Comparison of ENCODE assay signal across 13 cellular contexts in genomic region chr1:240991230-240991629, GRCh38.
DNase-seq lines count a peak whose midpoint lies in the region; ATAC-seq and TF ChIP-seq lines count a peak whose summit lies in the region.
"Had no signal": no experiment of that assay in that cellular context is flagged by ENCODE, and none has a peak within 500 bp of the region (broad histone marks: within the 10 kb centered on the region; RNA-seq: fewer than 3 reads in every experiment).

No MANE protein-coding gene starts in this region.

- H3K27me3 Mint-ChIP-seq in GM23338 (ENCODE audit: insufficient read depth, low read depth, poor library complexity) (no peaks in the 10 kb centered on the region), WTC11 (ENCODE audit: low read depth) (no peaks in the 10 kb centered on the region)

- H3K27me3 ChIP-seq in GM23338 (ENCODE audit: insufficient read depth): no peaks in the 10 kb centered on the region
- H3K27me3 ChIP-seq: BLaER1 had no signal

- H3K36me3 Mint-ChIP-seq in GM23338 (ENCODE audit: low read depth) (no peaks in the 10 kb centered on the region), WTC11 (no peaks in the 10 kb centered on the region)

- CTCF ChIA-PET in WTC11 (lab: Charles Lee): interaction anchor here (0.7 to 1.7 kb wide), 5 partner anchors 10 to 105 kb away, joined by 3 to 8 read pairs (median 4); no protein-coding TSS in a partner anchor

- no peaks in the 10 kb centered on the region for H4K20me1 ChIP-seq in GM23338 (replicated peaks; ENCODE audit: insufficient read depth)
- H4K20me1 ChIP-seq: BLaER1 had no signal

- no peaks in the 10 kb centered on the region for H3K79me2 ChIP-seq in GM23338 (replicated peaks; ENCODE audit: insufficient read depth)

- peak overlapping the region; percentile 8; the same call in 1 of the 2 replicates for H3K27ac Mint-ChIP-seq in GM23338
- H3K27ac Mint-ChIP-seq in WTC11: peak overlapping the region; percentile 28

- H3K27ac ChIP-seq in GM23338 (ENCODE audit: low read depth) (peak overlapping the region; percentile 16; the same call in 1 of the 2 replicates), substantia nigra (ENCODE audit: low read depth, low read length, poor library complexity, severe bottlenecking) (no peak overlapping the region)
- H3K27ac ChIP-seq: BLaER1 had no signal

- H2AFZ ChIP-seq in GM23338: 0 out of 2 replicates have a peak overlapping the region, but pooled peaks have one; percentile 2

- H3K4me2 ChIP-seq in GM23338: no peak overlapping the region
- H3K4me2 ChIP-seq: BLaER1 had no signal

- peak; percentile 52 to 62 for TF ChIP-seq CTCF in GM23338 (conservative IDR thresholded peaks at IDR 0.05; ENCODE audit: low read depth in 2 of 2)
- no peak for TF ChIP-seq CTCF in WTC11 (IDR thresholded peaks at IDR 0.05)

- H3K4me3 Mint-ChIP-seq in GM23338: no peak overlapping the region
- H3K4me3 Mint-ChIP-seq in WTC11: no peak overlapping the region

- H3F3A ChIP-seq in GM23338 (replicated peaks; ENCODE audit: low read depth): no peaks in the 10 kb centered on the region

- H3K4me1 ChIP-seq in GM23338 (ENCODE audit: insufficient read depth): peaks cover 7% of the 10 kb centered on the region; the same call in 1 of the 2 replicates

- H3K36me3 ChIP-seq in GM23338 (ENCODE audit: insufficient read depth): no peaks in the 10 kb centered on the region
- H3K36me3 ChIP-seq: BLaER1 had no signal

- POLR2A ChIA-PET in WTC11 (lab: Charles Lee): no interaction called here

- H3K4me1 Mint-ChIP-seq in GM23338: peaks cover 10% of the 10 kb centered on the region; the same call in 2 of the 3 replicates
- peaks cover 18% of the 10 kb centered on the region for H3K4me1 Mint-ChIP-seq in WTC11

- no peak overlapping the region for H3K4me3 ChIP-seq in GM23338
- H3K4me3 ChIP-seq: BLaER1 had no signal

- H3K9me2 ChIP-seq in GM23338 (ENCODE audit: insufficient read depth): no peaks in the 10 kb centered on the region

- DNase-seq in GM23338 (ENCODE audit: low spot score) (peak; percentile 59), WTC11 (ENCODE audit: low spot score) (no peak), inferior parietal cortex (ENCODE audit: extremely low spot score) (peak; percentile 38), putamen (ENCODE audit: low spot score) (peak; percentile 26), substantia nigra (lab: John Stamatoyannopoulos, UW) (no peak)
- DNase-seq in activated CD4-positive, alpha-beta T cell treated with anti-CD3 and anti-CD28 coated beads for 48 hours: no peak
- no peak for DNase-seq in NK-92 treated with Interleukin-12 subunit alpha and Interleukin-12 subunit beta, amount 100 ng/mL, for 24 hours (lab: John Stamatoyannopoulos, UW)
- DNase-seq: 8988T, AML-193, DMS53, GF-D8, IMR-90 had no signal

- H3K9me3 Mint-ChIP-seq in GM23338 (no peaks in the 10 kb centered on the region; the same call in 2 of the 3 replicates), WTC11 (no peaks in the 10 kb centered on the region)

- peak; percentile 55; the same call in 2 of the 3 replicates for ATAC-seq in GM23338
- peak; percentile 91 for ATAC-seq in WTC11

TF ChIP-seq in GM23338, 12 proteins besides CTCF, POLR2A, EP300 and RAD21 (continues in another document):
- TF ChIP-seq ZNF114 (CRISPR knock-in tag; IDR thresholded peaks at IDR 0.05): no peak

TF ChIP-seq in WTC11, 78 proteins besides CTCF, POLR2A, EP300 and RAD21:
- TF ChIP-seq, protein P1, sequence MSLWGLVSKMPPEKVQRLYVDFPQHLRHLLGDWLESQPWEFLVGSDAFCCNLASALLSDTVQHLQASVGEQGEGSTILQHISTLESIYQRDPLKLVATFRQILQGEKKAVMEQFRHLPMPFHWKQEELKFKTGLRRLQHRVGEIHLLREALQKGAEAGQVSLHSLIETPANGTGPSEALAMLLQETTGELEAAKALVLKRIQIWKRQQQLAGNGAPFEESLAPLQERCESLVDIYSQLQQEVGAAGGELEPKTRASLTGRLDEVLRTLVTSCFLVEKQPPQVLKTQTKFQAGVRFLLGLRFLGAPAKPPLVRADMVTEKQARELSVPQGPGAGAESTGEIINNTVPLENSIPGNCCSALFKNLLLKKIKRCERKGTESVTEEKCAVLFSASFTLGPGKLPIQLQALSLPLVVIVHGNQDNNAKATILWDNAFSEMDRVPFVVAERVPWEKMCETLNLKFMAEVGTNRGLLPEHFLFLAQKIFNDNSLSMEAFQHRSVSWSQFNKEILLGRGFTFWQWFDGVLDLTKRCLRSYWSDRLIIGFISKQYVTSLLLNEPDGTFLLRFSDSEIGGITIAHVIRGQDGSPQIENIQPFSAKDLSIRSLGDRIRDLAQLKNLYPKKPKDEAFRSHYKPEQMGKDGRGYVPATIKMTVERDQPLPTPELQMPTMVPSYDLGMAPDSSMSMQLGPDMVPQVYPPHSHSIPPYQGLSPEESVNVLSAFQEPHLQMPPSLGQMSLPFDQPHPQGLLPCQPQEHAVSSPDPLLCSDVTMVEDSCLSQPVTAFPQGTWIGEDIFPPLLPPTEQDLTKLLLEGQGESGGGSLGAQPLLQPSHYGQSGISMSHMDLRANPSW (CRISPR knock-in tag; conservative IDR thresholded peaks at IDR 0.05; ENCODE audit: low read depth): no peak
- no peak for TF ChIP-seq NFATC4 (CRISPR knock-in tag; IDR thresholded peaks at IDR 0.05)
- no peak for TF ChIP-seq HMGXB4 (CRISPR knock-in tag; IDR thresholded peaks at IDR 0.05)
- TF ChIP-seq SP1 (CRISPR knock-in tag; conservative IDR thresholded peaks at IDR 0.05): no peak
- no peak for TF ChIP-seq E2F1 (CRISPR knock-in tag; IDR thresholded peaks at IDR 0.05)
- TF ChIP-seq NFE2L1 (CRISPR knock-in tag; IDR thresholded peaks at IDR 0.05): no peak

Comparison
In these comparisons a context has a peak if more than half of its experiments do, and no peak if none do; other contexts are left out.
1. DNase-seq: peak in GM23338 (single experiment), inferior parietal cortex (single experiment) and putamen (single experiment); none in WTC11 (single experiment), activated CD4-positive, alpha-beta T cell treated with anti-CD3 and anti-CD28 coated beads for 48 hours (single experiment), substantia nigra (0 of 49) and NK-92 treated with Interleukin-12 subunit alpha and Interleukin-12 subunit beta, amount 100 ng/mL, for 24 hours (single experiment).